In genomic region chr6:109002100-109002697, GRCh38 we compare ENCODE assay signal across 9 cellular contexts.
DNase-seq lines count a peak whose midpoint lies in the region; ATAC-seq and TF ChIP-seq lines count a peak whose summit lies in the region.
"Had no signal": no experiment of that assay in that cellular context is flagged by ENCODE, and none has a peak within 500 bp of the region (broad histone marks: within the 10 kb centered on the region; RNA-seq: fewer than 3 reads in every experiment).

No MANE protein-coding gene starts in this region.

- peaks cover 5 to 40% (median 14%) of the 10 kb centered on the region in 4 donors for H3K36me3 ChIP-seq in sigmoid colon
- no peaks in the 10 kb centered on the region; the same call in 1 of the 2 replicates for H3K36me3 ChIP-seq in MM.1S (replicated peaks; ENCODE audit: insufficient read depth, low read length)

- CTCF ChIA-PET in MCF 10A (lab: Yijun Ruan, JAX) = interaction anchor here (0.9 to 1.4 kb wide), 3 partner anchors 27 to 458 kb away, joined by 3 to 4 read pairs (median 3); no protein-coding TSS in a partner anchor

- no peaks in the 10 kb centered on the region for H3K9me3 Mint-ChIP-seq in MCF 10A (ENCODE audit: unreplicated experiment)

- H3K4me1 Mint-ChIP-seq in MCF 10A (ENCODE audit: insufficient read depth, unreplicated experiment) = peaks cover 34% of the 10 kb centered on the region

- TF ChIP-seq CTCF in MCF 10A (IDR thresholded peaks at IDR 0.05; ENCODE audit: unreplicated experiment) (no peak), sigmoid colon (IDR thresholded peaks at IDR 0.05) (no peak), MM.1S (IDR thresholded peaks at IDR 0.05; ENCODE audit: low read length) (no peak), GM20000 (IDR thresholded peaks at IDR 0.05; ENCODE audit: extremely low read depth, missing control alignments) (no peak)

- H3K27me3 ChIP-seq in right cardiac atrium (ENCODE audit: control insufficient read depth, insufficient read depth) = no peaks in the 10 kb centered on the region
- H3K27me3 ChIP-seq in sigmoid colon = no peaks in the 10 kb centered on the region
- no peaks in the 10 kb centered on the region for H3K27me3 ChIP-seq in MM.1S (replicated peaks; ENCODE audit: insufficient read depth, low read length)

- H3K4me3 ChIP-seq in right cardiac atrium (ENCODE audit: low read length) (no peak overlapping the region), sigmoid colon (peak overlapping the region; percentile 0 to 23 (median 4)), MM.1S (ENCODE audit: low read length) (no peak overlapping the region)

- intact Hi-C loops in MCF 10A (cut with micrococcal nuclease) = no loop called here
- intact Hi-C loops in right cardiac atrium (cut with DNase I) = loop anchor here in 3 of 4 donors (10.0 kb wide), 3 partner anchors 53 to 63 kb away; no protein-coding TSS in a partner anchor
- intact Hi-C loops in sigmoid colon (cut with DNase I) = loop anchor here (2.0 kb wide), 1 partner anchor 55 kb away; no protein-coding TSS in a partner anchor

- POLR2A ChIA-PET in MCF 10A (lab: Yijun Ruan, JAX) = interaction anchor here (0.6 to 19.3 kb wide), 26 partner anchors 9 to 1008 kb away, joined by 3 to 556 read pairs (median 5); partner anchors contain the start of genes CD164, CEP57L1, FOXO3 and SESN1

- peaks cover 50% of the 10 kb centered on the region for H3K79me2 ChIP-seq in MM.1S (ENCODE audit: low read length)

- H3K4me3 Mint-ChIP-seq in MCF 10A (ENCODE audit: unreplicated experiment) = peak overlapping the region; percentile 62

- H3K4me2 ChIP-seq in MM.1S (ENCODE audit: low read depth, low read length) = no peak overlapping the region

- H3K27ac ChIP-seq in right cardiac atrium (ENCODE audit: low read length) (peak overlapping the region; percentile 69), sigmoid colon (peak overlapping the region; percentile 73 to 86 (median 78)), MM.1S (ENCODE audit: low read length) (no peak overlapping the region)

- no peaks in the 10 kb centered on the region for H3K27me3 Mint-ChIP-seq in MCF 10A (ENCODE audit: insufficient read depth, unreplicated experiment)

- H3K9me2 ChIP-seq in MM.1S (replicated peaks; ENCODE audit: insufficient read depth, low read length) = no peaks in the 10 kb centered on the region

- TF ChIP-seq EP300 in sigmoid colon (IDR thresholded peaks at IDR 0.05) = peak in 3 of 4 donors; percentile 74 to 92 (median 74)

- H3F3A ChIP-seq in MM.1S (ENCODE audit: insufficient read depth, low read length) = no peaks in the 10 kb centered on the region

- peak overlapping the region; percentile 77 for H3K27ac Mint-ChIP-seq in MCF 10A (ENCODE audit: low read depth, unreplicated experiment)

- DNase-seq in EL = peak; percentile 14
- peak; percentile 88 for DNase-seq in MCF 10A (ENCODE audit: unreplicated experiment)
- DNase-seq in right cardiac atrium = no peak
- no peak for DNase-seq in sigmoid colon
- DNase-seq in MM.1S = no peak
- no peak for DNase-seq in GM20000 (ENCODE audit: low spot score)
- DNase-seq in activated CD8-positive, alpha-beta memory T cell treated with anti-CD3 and anti-CD28 coated beads, Interleukin-2, amount 50 U/mL, for 48 hours = no peak
- DNase-seq: activated T-cell treated with anti-CD3 and anti-CD28 coated beads, Interleukin-2, amount 50 U/mL, for 48 hours had no signal

- ATAC-seq in right cardiac atrium (peak; percentile 82 to 84), GM18868 (IDR thresholded peaks at IDR 0.05; ENCODE audit: unreplicated experiment) (no peak)

- no peaks in the 10 kb centered on the region; the same call in 1 of the 2 replicates for H4K20me1 ChIP-seq in MM.1S (ENCODE audit: insufficient read depth, low read length)

- H3K36me3 Mint-ChIP-seq in MCF 10A (ENCODE audit: insufficient read depth, unreplicated experiment) = peaks cover 55% of the 10 kb centered on the region

- H3K9me3 ChIP-seq in right cardiac atrium (ENCODE audit: control insufficient read depth, low read length) = no peaks in the 10 kb centered on the region
- H3K9me3 ChIP-seq in sigmoid colon = no peaks in the 10 kb centered on the region
- H3K9me3 ChIP-seq in MM.1S (replicated peaks; ENCODE audit: insufficient read depth, low read length) = no peaks in the 10 kb centered on the region

- H3K9ac ChIP-seq in MM.1S (ENCODE audit: low read length) = no peak overlapping the region

- TF ChIP-seq POLR2A in sigmoid colon (IDR thresholded peaks at IDR 0.05) = no peak

- H3K4me1 ChIP-seq in right cardiac atrium (ENCODE audit: control insufficient read depth, insufficient read depth, low read length) (peaks cover 1% of the 10 kb centered on the region), sigmoid colon (peaks cover 0 to 86% (median 56%) of the 10 kb centered on the region in 4 donors), MM.1S (ENCODE audit: low read length) (peaks cover 15% of the 10 kb centered on the region)

- WGBS in right cardiac atrium = 33% methylated on average over 3 of the region's 3 CpGs
- 13 to 51% methylated on average over 3 of the region's 3 CpGs for WGBS in sigmoid colon, 2 donors

- no TSS peak for BruUV-seq in MCF 10A (replicated peaks; lab: Mats Ljungman, UMichigan)

- H2AFZ ChIP-seq in MM.1S (ENCODE audit: low read length) = no peak overlapping the region

Comparison
In these comparisons a context has a peak if more than half of its experiments do, and no peak if none do; other contexts are left out.
1. DNase-seq: peak in EL (single experiment) and MCF 10A (single experiment); none in right cardiac atrium (0 of 3), sigmoid colon (single experiment), MM.1S (single experiment), GM20000 (single experiment) and activated CD8-positive, alpha-beta memory T cell treated with anti-CD3 and anti-CD28 coated beads, Interleukin-2, amount 50 U/mL, for 48 hours (single experiment).
2. H3K4me3 ChIP-seq: peak in sigmoid colon (4 of 4); none in right cardiac atrium (single experiment) and MM.1S (single experiment).